Comparison of ENCODE assay signal across 1 cellular context in genomic region chr2:176147790-176148496, GRCh38.
TF ChIP-seq lines count a peak whose summit lies in the region.

No MANE protein-coding gene starts in this region.

TF ChIP-seq in H1, 55 proteins besides CTCF, POLR2A, EP300 and RAD21:
- TF ChIP-seq EZH2 (IDR thresholded peaks at IDR 0.05; ENCODE audit: low read depth, low read length, severe bottlenecking): peak; percentile 83
- TF ChIP-seq BACH1 (IDR thresholded peaks at IDR 0.05; ENCODE audit: low read length): no peak
- TF ChIP-seq SP4 (IDR thresholded peaks at IDR 0.05; ENCODE audit: low read length): no peak
- peak; percentile 80 for TF ChIP-seq SUZ12 (IDR thresholded peaks at IDR 0.05; ENCODE audit: low read length)
